In the genomic region with DNA sequence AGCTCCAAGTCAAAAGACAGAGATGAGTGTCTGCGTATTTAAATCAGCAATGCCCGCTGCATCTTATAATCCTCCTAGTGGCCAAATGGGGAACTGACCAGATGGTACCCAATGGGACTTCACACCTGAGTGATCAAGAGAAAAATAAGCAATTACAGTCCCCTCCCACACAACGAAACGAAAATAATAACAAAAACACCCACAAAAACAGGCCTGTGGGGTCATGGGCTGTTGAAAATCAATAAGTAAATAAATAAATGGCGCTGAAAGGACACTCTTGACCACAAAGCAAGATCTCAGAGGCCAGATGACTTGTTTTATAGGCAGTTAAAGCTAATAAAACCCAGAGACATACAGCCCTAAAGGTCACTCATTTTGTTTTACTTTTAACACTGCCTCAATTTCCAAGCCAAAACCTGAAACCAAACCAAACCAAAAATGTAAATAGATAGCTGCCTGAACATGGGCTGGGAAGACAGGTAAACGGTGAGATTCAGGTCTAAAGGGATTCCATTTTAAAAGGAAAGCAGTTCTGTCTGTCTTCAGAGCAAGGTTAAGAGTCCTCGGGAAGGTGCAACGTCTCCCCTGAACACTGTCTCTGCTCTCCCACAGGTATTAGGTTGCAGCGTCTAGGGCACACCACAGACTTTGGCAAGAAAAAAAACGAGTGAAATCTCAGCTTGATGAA, we compare ENCODE assay signal across 8 cellular contexts. TPM values are rescaled to one million over a fixed set of nuclear protein-coding genes. Genes with fewer than 3 reads are reported as not detected.
A peak's percentile ranks its signal among the peaks of the same experiment; 100 is the strongest.
DNase-seq lines count a peak whose midpoint lies in the region; ATAC-seq and TF ChIP-seq lines count a peak whose summit lies in the region.

No MANE protein-coding gene starts in this region.

- H3K4me3 ChIP-seq in coronary artery (peak overlapping the region; percentile 84), left lung (peak overlapping the region in 1 of 2 donors; percentile 97)

- H3K4me1 ChIP-seq in left lung, result peaks cover 0 to 48% of the 10 kb centered on the region in 2 donors

- H3K27ac ChIP-seq in coronary artery, result peak overlapping the region; percentile 89 to 95
- peak overlapping the region; percentile 82 to 92 for H3K27ac ChIP-seq in left lung

- peak; percentile 78 for TF ChIP-seq CTCF in coronary artery (IDR thresholded peaks at IDR 0.05)
- peak; percentile 90 to 95 for TF ChIP-seq CTCF in left lung (IDR thresholded peaks at IDR 0.05)

- intact Hi-C loops in left lung (cut with DNase I), result no loop called here

- ATAC-seq in HG03066 (IDR thresholded peaks at IDR 0.05; ENCODE audit: low read depth, unreplicated experiment) (peak; percentile 9), left lung (peak; percentile 74)

- H3K9me3 ChIP-seq in left lung, result no peaks in the 10 kb centered on the region

- DNase-seq in NK-92 treated with Interleukin-12 subunit alpha and Interleukin-12 subunit beta, amount 100 ng/mL, for 24 hours (lab: John Stamatoyannopoulos, UW), result peak; percentile 38
- no peak for DNase-seq in NK-92 (lab: John Stamatoyannopoulos, UW; ENCODE audit: unreplicated experiment)
- peak; percentile 37 for DNase-seq in NCI-H446 treated with DMSO at 0.1 percent for 48 hours (lab: John Stamatoyannopoulos, UW)
- peak; percentile 84 for DNase-seq in activated CD4-positive, alpha-beta T cell treated with anti-CD3 and anti-CD28 coated beads for 48 hours
- DNase-seq in coronary artery (ENCODE audit: low spot score), result no peak
- DNase-seq in left lung, result no peak
- peak; percentile 54 for DNase-seq in stimulated activated CD4-positive, alpha-beta T cell treated with anti-CD3 and anti-CD28 coated beads, Interleukin-4, amount 100 ng/mL, for 1 hour

- peaks cover 0 to 7% of the 10 kb centered on the region in 2 donors for H3K36me3 ChIP-seq in left lung

- no peaks in the 10 kb centered on the region for H3K27me3 ChIP-seq in left lung

RNA-seq across cellular contexts. Expression of gene ZNF821, which starts 1.3 kb away (rescaled TPM):
- total RNA-seq in left lung, result 1 to 10 TPM; 5.3 to 6.6 TPM

RNA-seq across cellular contexts. Expression of gene IST1, which starts 12.7 kb away (rescaled TPM):
- total RNA-seq in left lung, result 100 to 1,000 TPM; 156 to 175 TPM

RNA-seq across cellular contexts. Expression of gene ATXN1L, which starts 36.9 kb away (rescaled TPM):
- total RNA-seq in left lung, result 10 to 100 TPM; 22.8 to 24.3 TPM

Comparison
In these comparisons a context has a peak if more than half of its experiments do, and no peak if none do; other contexts are left out.
1. DNase-seq: peak in NK-92 treated with Interleukin-12 subunit alpha and Interleukin-12 subunit beta, amount 100 ng/mL, for 24 hours (single experiment), NCI-H446 treated with DMSO at 0.1 percent for 48 hours (single experiment), activated CD4-positive, alpha-beta T cell treated with anti-CD3 and anti-CD28 coated beads for 48 hours (single experiment) and stimulated activated CD4-positive, alpha-beta T cell treated with anti-CD3 and anti-CD28 coated beads, Interleukin-4, amount 100 ng/mL, for 1 hour (single experiment); none in NK-92 (single experiment), coronary artery (single experiment) and left lung (0 of 2).